ENCODE assay signal across 2 cellular contexts in genomic region chr10:49768731-49769130, GRCh38.
TF ChIP-seq lines count a peak whose summit lies in the region.

No MANE protein-coding gene starts in this region.

TF ChIP-seq in GM23338, 12 proteins besides CTCF, POLR2A, EP300 and RAD21 (continued from another document):
- no peak for TF ChIP-seq ETS1 (IDR thresholded peaks at IDR 0.05)

TF ChIP-seq in H1, 55 proteins besides CTCF, POLR2A, EP300 and RAD21 (continued from another document):
- TF ChIP-seq SIX5 (IDR thresholded peaks at IDR 0.05; ENCODE audit: low read depth, low read length), result no peak
- TF ChIP-seq MAX (IDR thresholded peaks at IDR 0.05), result peak; percentile 81
- no peak for TF ChIP-seq POU5F1 (IDR thresholded peaks at IDR 0.05; ENCODE audit: low read depth, low read length)
- TF ChIP-seq E2F6 (IDR thresholded peaks at IDR 0.05), result peak; percentile 89
- no peak for TF ChIP-seq JUN (IDR thresholded peaks at IDR 0.05; ENCODE audit: low read depth, low read length)
- no peak for TF ChIP-seq CREB1 (IDR thresholded peaks at IDR 0.05)
- peak; percentile 74 for TF ChIP-seq KDM4A (IDR thresholded peaks at IDR 0.05; ENCODE audit: low read depth, low read length, severe bottlenecking)
- TF ChIP-seq SP2 (IDR thresholded peaks at IDR 0.05; ENCODE audit: low read length), result no peak
- no peak for TF ChIP-seq BRCA1 (IDR thresholded peaks at IDR 0.05; ENCODE audit: low read depth, low read length)
- no peak for TF ChIP-seq SIN3A (conservative IDR thresholded peaks at IDR 0.05 in 1 of 2, IDR thresholded peaks at IDR 0.05 in 1 of 2; ENCODE audit: low read depth in 1 of 2, low read length in 2 of 2)
- TF ChIP-seq RXRA (IDR thresholded peaks at IDR 0.05; ENCODE audit: insufficient read depth, low read depth, low read length), result no peak
- TF ChIP-seq USF2 (IDR thresholded peaks at IDR 0.05; ENCODE audit: low read length), result no peak
- TF ChIP-seq BACH1 (IDR thresholded peaks at IDR 0.05; ENCODE audit: low read length), result no peak
- TF ChIP-seq EZH2 (IDR thresholded peaks at IDR 0.05; ENCODE audit: low read depth, low read length, severe bottlenecking), result peak; percentile 11
- no peak for TF ChIP-seq GTF2F1 (IDR thresholded peaks at IDR 0.05; ENCODE audit: borderline replicate concordance, low read depth, low read length)
- TF ChIP-seq RNF2 (IDR thresholded peaks at IDR 0.05; ENCODE audit: borderline replicate concordance, low read depth, low read length, missing control alignments, poor library complexity, severe bottlenecking), result peak; percentile 59
